Comparison of ENCODE assay signal across 10 cellular contexts in genomic region chr7:128672927-128673517, GRCh38. TPM values are rescaled to one million over a fixed set of nuclear protein-coding genes. Genes with fewer than 3 reads are reported as not detected.
A peak's percentile ranks its signal among the peaks of the same experiment; 100 is the strongest.
DNase-seq lines count a peak whose midpoint lies in the region; ATAC-seq and TF ChIP-seq lines count a peak whose summit lies in the region.
"Had no signal": no experiment of that assay in that cellular context is flagged by ENCODE, and none has a peak within 500 bp of the region (broad histone marks: within the 10 kb centered on the region; RNA-seq: fewer than 3 reads in every experiment).

No MANE protein-coding gene starts in this region.

- CTCF ChIA-PET in PC-3 (lab: Charles Lee): no interaction called here

- TF ChIP-seq CTCF in PC-3 (conservative IDR thresholded peaks at IDR 0.05; ENCODE audit: low read depth, low read length) (no peak), osteocyte (IDR thresholded peaks at IDR 0.05) (peak; percentile 46)

- H3K4me3 ChIP-seq in PC-3 (ENCODE audit: low read length): no peak overlapping the region

- no peaks in the 10 kb centered on the region for H4K20me1 ChIP-seq in PC-3 (ENCODE audit: low read length)

- no peak overlapping the region for H2AFZ ChIP-seq in PC-3 (ENCODE audit: low read length)

- H3K79me2 ChIP-seq in PC-3 (ENCODE audit: low read length): no peaks in the 10 kb centered on the region

- H3K4me3 Mint-ChIP-seq in osteocyte (ENCODE audit: unreplicated experiment): no peak overlapping the region
- H3K4me3 Mint-ChIP-seq: T-helper 1 cell treated with Interleukin-12 subunit alpha and Interleukin-12 subunit beta and Interleukin-4 antibody, amounts not matched to agents 30 μg/mL and 1 μg/mL, for 36 hours had no signal

- no peaks in the 10 kb centered on the region for H3K4me1 Mint-ChIP-seq in osteocyte (ENCODE audit: unreplicated experiment)

- no peaks in the 10 kb centered on the region for H3K4me1 ChIP-seq in PC-3 (ENCODE audit: insufficient read depth, low read length)

- H3K4me2 ChIP-seq in PC-3 (ENCODE audit: low read length): no peak overlapping the region

- no peaks in the 10 kb centered on the region for H3K36me3 ChIP-seq in PC-3 (ENCODE audit: low read depth, low read length)

- peaks cover 3% of the 10 kb centered on the region for H3K36me3 Mint-ChIP-seq in osteocyte (ENCODE audit: unreplicated experiment)
- H3K36me3 Mint-ChIP-seq: CD4-positive, alpha-beta memory T cell had no signal

- H3K27ac Mint-ChIP-seq in osteocyte (ENCODE audit: unreplicated experiment): no peak overlapping the region
- H3K27ac Mint-ChIP-seq: T-helper 1 cell treated with Interleukin-12 subunit alpha and Interleukin-12 subunit beta and Interleukin-4 antibody, amounts not matched to agents 30 μg/mL and 1 μg/mL, for 36 hours had no signal

- peak; percentile 48 for ATAC-seq in PC-3
- peak; percentile 39 for ATAC-seq in esophagus mucosa
- no peak for ATAC-seq in HG03342 (IDR thresholded peaks at IDR 0.05; ENCODE audit: unreplicated experiment)
- no peak for ATAC-seq in GM21717 (IDR thresholded peaks at IDR 0.05; ENCODE audit: unreplicated experiment)

- intact Hi-C loops in PC-3 (cut with micrococcal nuclease): no loop called here

- no peak overlapping the region for H3K9ac ChIP-seq in PC-3 (ENCODE audit: low read length)

- BruUV-seq in PC-3 (replicated peaks; lab: Mats Ljungman, UMichigan): TSS peak; percentile 4

- DNase-seq in NCI-H2171 treated with DMSO at 0.1 percent for 48 hours (lab: John Stamatoyannopoulos, UW) (peak; percentile 26), NCI-H2171 (lab: John Stamatoyannopoulos, UW) (no peak), PC-3 (no peak), osteocyte (ENCODE audit: extremely low spot score, unreplicated experiment) (no peak), NCI-H345 treated with DMSO at 0.1 percent for 48 hours (lab: John Stamatoyannopoulos, UW; ENCODE audit: unreplicated experiment) (no peak)

- H3K27me3 Mint-ChIP-seq in osteocyte (ENCODE audit: unreplicated experiment): no peaks in the 10 kb centered on the region

- POLR2A ChIA-PET in PC-3 (lab: Charles Lee; ENCODE audit: unreplicated experiment): no interaction called here

- no peaks in the 10 kb centered on the region for H3K9me2 ChIP-seq in PC-3 (replicated peaks; ENCODE audit: low read length)

- H3K27me3 ChIP-seq in PC-3 (ENCODE audit: low read length): no peaks in the 10 kb centered on the region

- H3F3A ChIP-seq in PC-3 (ENCODE audit: low read length, unreplicated experiment): no peaks in the 10 kb centered on the region

- H3K9me3 Mint-ChIP-seq in osteocyte (ENCODE audit: unreplicated experiment): no peaks in the 10 kb centered on the region
- H3K9me3 Mint-ChIP-seq: CD4-positive, alpha-beta memory T cell; T-helper 1 cell treated with Interleukin-12 subunit alpha and Interleukin-12 subunit beta and Interleukin-4 antibody, amounts not matched to agents 30 μg/mL and 1 μg/mL, for 36 hours had no signal

- no peaks in the 10 kb centered on the region for H3K9me3 ChIP-seq in PC-3 (ENCODE audit: low read length)

- no peak overlapping the region for H3K27ac ChIP-seq in PC-3 (ENCODE audit: low read length)

RNA-seq across cellular contexts. Expression of gene GARIN1A, which starts 0.9 kb away (rescaled TPM):
- total RNA-seq in PC-3 (2014; rRNA removed) (0.91 and 3.6 TPM in 2 replicates), esophagus mucosa (0.84 TPM), osteocyte (3.9 TPM in 2 replicates)

Comparison
In these comparisons a context has a peak if more than half of its experiments do, and no peak if none do; other contexts are left out.
1. ATAC-seq: peak in PC-3 (single experiment) and esophagus mucosa (single experiment); none in HG03342 (single experiment) and GM21717 (single experiment).